In the genomic region with DNA sequence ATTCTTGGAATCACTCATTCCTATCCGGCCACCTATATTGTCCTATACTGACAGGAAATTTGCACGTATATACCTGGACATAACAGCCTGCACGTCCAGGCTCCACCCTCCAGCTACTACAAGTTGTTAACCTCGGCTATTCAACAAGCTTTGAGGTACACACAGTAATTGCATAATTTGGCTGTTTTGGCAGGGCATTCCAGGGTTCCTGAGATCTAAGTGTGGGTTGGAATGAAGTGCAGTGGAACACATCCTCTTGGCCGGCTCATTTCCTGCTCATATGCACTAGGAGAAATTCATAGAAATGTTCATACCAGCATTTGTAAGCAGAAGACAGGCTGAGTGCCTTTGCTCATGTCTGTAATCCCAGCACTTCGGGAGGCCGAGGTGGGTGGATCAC, we compare ENCODE assay signal across 15 cellular contexts.
A peak's percentile ranks its signal among the peaks of the same experiment; 100 is the strongest.
DNase-seq lines count a peak whose midpoint lies in the region; ATAC-seq and TF ChIP-seq lines count a peak whose summit lies in the region.
"Had no signal": no experiment of that assay in that cellular context is flagged by ENCODE, and none has a peak within 500 bp of the region (broad histone marks: within the 10 kb centered on the region; RNA-seq: fewer than 3 reads in every experiment).

No MANE protein-coding gene starts in this region.

- no peak overlapping the region for H3K27ac ChIP-seq in gastroesophageal sphincter
- H3K27ac ChIP-seq: BLaER1 treated with 17β-estradiol and CSF1 and Interleukin-3, amounts not matched to agents 10 nM and 100 nM had no signal

- TF ChIP-seq POLR2A in gastroesophageal sphincter (IDR thresholded peaks at IDR 0.05), result no peak

- H3K4me3 ChIP-seq in choroid plexus epithelial cell (ENCODE audit: low read depth, low read length) (no peak overlapping the region), gastroesophageal sphincter (no peak overlapping the region)
- H3K4me3 ChIP-seq: BLaER1 treated with 17β-estradiol and CSF1 and Interleukin-3, amounts not matched to agents 10 nM and 100 nM; GM23338 had no signal

- TF ChIP-seq CTCF in choroid plexus epithelial cell (conservative IDR thresholded peaks at IDR 0.05; ENCODE audit: low read depth, low read length), result no peak
- TF ChIP-seq CTCF in gastroesophageal sphincter (IDR thresholded peaks at IDR 0.05), result no peak

- no peaks in the 10 kb centered on the region for H3K27me3 ChIP-seq in gastroesophageal sphincter
- H3K27me3 ChIP-seq: BLaER1 treated with 17β-estradiol and CSF1 and Interleukin-3, amounts not matched to agents 10 nM and 100 nM had no signal

- ATAC-seq in gastroesophageal sphincter, result no peak
- ATAC-seq: GM23338 had no signal

- WGBS in gastroesophageal sphincter (ENCODE audit: low coverage in 1 of 2), 2 donors, result 74 to 90% methylated on average over 3 to 4 of the region's 7 CpGs

- peaks cover 0 to 18% (median 0%) of the 10 kb centered on the region in 3 donors for H3K4me1 ChIP-seq in gastroesophageal sphincter
- H3K4me1 ChIP-seq: BLaER1 treated with 17β-estradiol and CSF1 and Interleukin-3, amounts not matched to agents 10 nM and 100 nM had no signal

- H3K9me3 ChIP-seq in gastroesophageal sphincter, result peaks cover 4 to 31% (median 4%) of the 10 kb centered on the region in 3 donors

- peak; percentile 53 for DNase-seq in NCI-H226
- peak; percentile 33 for DNase-seq in choroid plexus epithelial cell (ENCODE audit: low read depth)
- peak; percentile 38 for DNase-seq in iris pigment epithelial cell (ENCODE audit: low read depth)
- DNase-seq in lung microvascular endothelial cell (ENCODE audit: low read depth in 2 of 2), result peak; percentile 14 to 47
- no peak for DNase-seq in stimulated activated CD4-positive, alpha-beta T cell treated with anti-CD3 and anti-CD28 coated beads, Interleukin-4, amount 100 ng/mL, for 24 hours
- no peak for DNase-seq in H4 (ENCODE audit: low spot score)
- DNase-seq: CD4-positive, CD25-positive, alpha-beta regulatory T cell; CD8-positive, alpha-beta memory T cell; COR-L47; DMS 273 treated with DMSO at 0.1 percent for 48 hours; H9; IMR-90 had no signal

- H3K36me3 ChIP-seq in gastroesophageal sphincter, result no peaks in the 10 kb centered on the region
- H3K36me3 ChIP-seq: BLaER1 treated with 17β-estradiol and CSF1 and Interleukin-3, amounts not matched to agents 10 nM and 100 nM had no signal

- no peak for TF ChIP-seq EP300 in gastroesophageal sphincter (IDR thresholded peaks at IDR 0.05)

Comparison
In these comparisons a context has a peak if more than half of its experiments do, and no peak if none do; other contexts are left out.
1. DNase-seq: peak in NCI-H226 (single experiment), choroid plexus epithelial cell (single experiment), iris pigment epithelial cell (single experiment) and lung microvascular endothelial cell (2 of 2); none in stimulated activated CD4-positive, alpha-beta T cell treated with anti-CD3 and anti-CD28 coated beads, Interleukin-4, amount 100 ng/mL, for 24 hours (single experiment) and H4 (single experiment).